ENCODE assay signal across 19 cellular contexts in genomic region chr7:113392421-113392820, GRCh38.
"Had no signal": no experiment of that assay in that cellular context is flagged by ENCODE, and none has a peak within 500 bp of the region (broad histone marks: within the 10 kb centered on the region; RNA-seq: fewer than 3 reads in every experiment).

No MANE protein-coding gene starts in this region.

- H3K4me2 ChIP-seq: KMS-11, SK-N-SH had no signal

- H3K9me2 ChIP-seq: SK-N-SH had no signal

- H3K4me1 ChIP-seq: SJSA1 had no signal

- H3K4me3 ChIP-seq: SJSA1 had no signal

- H3K27ac ChIP-seq: KMS-11, SJSA1 had no signal

- H3K36me3 ChIP-seq: SJSA1 had no signal

- H3K9me3 ChIP-seq: SJSA1, SK-N-SH had no signal

- DNase-seq: activated CD4-positive, alpha-beta T cell treated with anti-CD3 and anti-CD28 coated beads for 36 hours; activated CD4-positive, alpha-beta T cell treated with anti-CD3 and anti-CD28 coated beads, Interleukin-2, amount 10 ng/mL, durations not matched to agents 7 days and 5 days; activated CD4-positive, alpha-beta T cell treated with anti-CD3 and anti-CD28 coated beads, Interleukin-2, amount 50 U/mL, for 48 hours; activated CD8-positive, alpha-beta T cell treated with anti-CD3 and anti-CD28 coated beads, Interleukin-2, amount 10 ng/mL, durations not matched to agents 7 days and 5 days; activated gamma-delta T cell treated with Interleukin-2 at 50 U/mL for 16 hours; activated naive CD4-positive, alpha-beta T cell treated with anti-CD3 and anti-CD28 coated beads for 36 hours; activated T-cell treated with anti-CD3 and anti-CD28 coated beads, Interleukin-2, amount 50 U/mL, for 24 hours; anterior cingulate cortex; MM.1S; NCI-H1105 treated with DMSO at 0.1 percent for 48 hours; NCI-H1694; NCI-H1930; NCI-H2081 treated with DMSO at 0.1 percent for 48 hours; NCI-H2171; NCI-H510A; NCI-H526; SK-N-SH had no signal

- H3K27me3 ChIP-seq: SJSA1 had no signal
